Comparison of ENCODE assay signal across 8 cellular contexts in the genomic region with DNA sequence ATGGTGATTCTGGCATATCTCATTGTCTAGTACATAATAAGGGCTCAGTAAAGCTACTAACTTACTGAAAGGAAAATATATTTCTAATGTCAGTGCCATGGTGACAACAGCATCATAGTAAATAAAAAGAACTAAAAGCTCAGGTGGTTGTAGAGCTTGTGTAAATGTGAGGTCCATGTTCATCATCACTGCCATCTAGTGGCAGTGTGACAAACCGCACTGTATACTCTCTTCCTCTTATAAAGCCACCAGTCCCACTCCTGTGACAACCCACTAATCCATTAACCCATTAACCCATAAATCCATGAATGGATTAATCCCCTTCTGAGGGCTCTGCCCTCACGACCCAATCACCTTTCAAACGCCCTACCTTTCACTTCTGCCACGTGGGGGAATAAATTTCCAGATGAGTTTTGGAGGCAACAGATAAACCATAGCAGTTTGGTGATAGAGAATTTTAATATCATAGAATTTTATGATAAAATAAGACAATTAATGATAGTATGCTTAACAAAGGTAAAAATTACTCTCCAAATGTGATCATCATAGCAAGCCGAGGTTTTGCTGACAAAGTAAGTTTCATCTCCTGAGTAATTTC.
DNase-seq lines count a peak whose midpoint lies in the region; ATAC-seq, FAIRE-seq and TF ChIP-seq lines count a peak whose summit lies in the region.

No MANE protein-coding gene starts in this region.

- H3K4me3 ChIP-seq in OCI-LY7 (ENCODE audit: low read depth, low read length, poor library complexity, severe bottlenecking): no peak overlapping the region
- H3K4me3 ChIP-seq in ascending aorta: no peak overlapping the region
- H3K4me3 ChIP-seq in hepatocyte: no peak overlapping the region
- no peak overlapping the region for H3K4me3 ChIP-seq in small intestine (ENCODE audit: low read depth in 1 of 2, low read length in 2 of 2)

- H3K79me2 ChIP-seq in OCI-LY7 (ENCODE audit: insufficient read depth, low read depth, low read length) (no peaks in the 10 kb centered on the region), hepatocyte (no peaks in the 10 kb centered on the region)

- FAIRE-seq in small intestine (lab: Jason Lieb, UNC): no peak

- CTCF ChIA-PET in OCI-LY7 (lab: Charles Lee; ENCODE audit: unreplicated experiment): interaction anchor here (1.0 kb wide), 1 partner anchor 217 kb away, joined by 3 read pairs; no protein-coding TSS in a partner anchor

- no peaks in the 10 kb centered on the region for H3K27me3 ChIP-seq in ascending aorta
- H3K27me3 ChIP-seq in hepatocyte: no peaks in the 10 kb centered on the region
- peaks cover 0 to 2% of the 10 kb centered on the region in 2 donors for H3K27me3 ChIP-seq in small intestine (ENCODE audit: control insufficient read depth in 2 of 2, insufficient read depth in 2 of 2, low read length in 2 of 2)

- no peaks in the 10 kb centered on the region for H3K9me2 ChIP-seq in OCI-LY7 (ENCODE audit: insufficient read depth, low read length)
- no peaks in the 10 kb centered on the region for H3K9me2 ChIP-seq in hepatocyte (replicated peaks; ENCODE audit: insufficient read depth)

- H3K4me2 ChIP-seq in OCI-LY7 (ENCODE audit: low read length): no peak overlapping the region
- no peak overlapping the region for H3K4me2 ChIP-seq in hepatocyte

- WGBS in hepatocyte (ENCODE audit: low lambda C conversion rate, missing lambda C conversion rate): 21% methylated on average over 5 of the region's 5 CpGs
- 14 to 20% (median 16%) methylated on average over 5 of the region's 5 CpGs for WGBS in small intestine, 3 donors

- H2AFZ ChIP-seq in OCI-LY7 (ENCODE audit: low read length) (no peak overlapping the region), hepatocyte (no peak overlapping the region)

- no peaks in the 10 kb centered on the region for H3K36me3 ChIP-seq in OCI-LY7 (ENCODE audit: insufficient read depth, low read length)
- H3K36me3 ChIP-seq in ascending aorta: no peaks in the 10 kb centered on the region
- no peaks in the 10 kb centered on the region for H3K36me3 ChIP-seq in hepatocyte (replicated peaks; ENCODE audit: insufficient read depth, low read depth)
- no peaks in the 10 kb centered on the region for H3K36me3 ChIP-seq in small intestine (ENCODE audit: control insufficient read depth in 2 of 2, insufficient read depth in 2 of 2, low read length in 2 of 2)

- peak; percentile 14 to 63 (median 24) for DNase-seq in NCI-H1417 (lab: John Stamatoyannopoulos, UW)
- DNase-seq in NCI-H1417 treated with DMSO at 0.1 percent for 48 hours (lab: John Stamatoyannopoulos, UW): no peak
- DNase-seq in HS-5 (ENCODE audit: low read depth): peak; percentile 1
- DNase-seq in OCI-LY7 (ENCODE audit: low spot score): peak; percentile 58
- peak in 1 of 2 donors; percentile 64 for DNase-seq in ascending aorta (ENCODE audit: low spot score in 2 of 2)
- peak; percentile 64 for DNase-seq in hepatocyte (ENCODE audit: low spot score)
- peak; percentile 53 for DNase-seq in small intestine

- H3K9me3 ChIP-seq in OCI-LY7 (ENCODE audit: low read length) (no peaks in the 10 kb centered on the region), ascending aorta (no peaks in the 10 kb centered on the region), hepatocyte (ENCODE audit: low read depth) (no peaks in the 10 kb centered on the region), small intestine (ENCODE audit: control insufficient read depth, low read depth) (no peaks in the 10 kb centered on the region)

- peak; percentile 89 for ATAC-seq in GM21528 (IDR thresholded peaks at IDR 0.05; ENCODE audit: low FRiP score, unreplicated experiment)

- H4K20me1 ChIP-seq in OCI-LY7 (ENCODE audit: insufficient read depth, low read length) (no peaks in the 10 kb centered on the region), hepatocyte (ENCODE audit: insufficient read depth, poor library complexity, severe bottlenecking) (no peaks in the 10 kb centered on the region)

- intact Hi-C loops in OCI-LY7 (cut with micrococcal nuclease; ENCODE audit: unreplicated experiment): loop anchor here (1.0 kb wide), 1 partner anchor 219 kb away; no protein-coding TSS in a partner anchor
- intact Hi-C loops in ascending aorta (cut with DNase I): loop anchor here (2.0 kb wide), 2 partner anchors 220 to 298 kb away; no protein-coding TSS in a partner anchor

- TF ChIP-seq CTCF in OCI-LY7 (conservative IDR thresholded peaks at IDR 0.05; ENCODE audit: low read length) (peak; percentile 90), ascending aorta (IDR thresholded peaks at IDR 0.05) (peak; percentile 17 to 69 (median 68)), hepatocyte (IDR thresholded peaks at IDR 0.05; ENCODE audit: poor library complexity) (peak; percentile 71)

- H3K27ac ChIP-seq in OCI-LY7 (ENCODE audit: low read depth, low read length, poor library complexity, severe bottlenecking) (no peak overlapping the region), ascending aorta (no peak overlapping the region), hepatocyte (no peak overlapping the region), small intestine (ENCODE audit: low read depth in 1 of 2, low read length in 1 of 2) (no peak overlapping the region)

- BruUV-seq in OCI-LY7 (replicated peaks; lab: Mats Ljungman, UMichigan): no TSS peak

- POLR2A ChIA-PET in OCI-LY7 (lab: Charles Lee): interaction anchor here (0.5 kb wide), 1 partner anchor 216 kb away, joined by 3 read pairs; no protein-coding TSS in a partner anchor

- H3K4me1 ChIP-seq in OCI-LY7 (ENCODE audit: insufficient read depth, low read length, poor library complexity, severe bottlenecking) (no peaks in the 10 kb centered on the region), ascending aorta (no peaks in the 10 kb centered on the region), hepatocyte (ENCODE audit: insufficient read depth) (no peaks in the 10 kb centered on the region), small intestine (ENCODE audit: control insufficient read depth in 2 of 2, insufficient read depth in 1 of 2, low read depth in 1 of 2, low read length in 1 of 2) (no peaks in the 10 kb centered on the region)
